In genomic region chr20:35168701-35169409, GRCh38 we compare ENCODE assay signal across 3 cellular contexts. TPM values are rescaled to one million over a fixed set of nuclear protein-coding genes. Genes with fewer than 3 reads are reported as not detected.
"Had no signal": no experiment of that assay in that cellular context is flagged by ENCODE, and none has a peak within 500 bp of the region (broad histone marks: within the 10 kb centered on the region; RNA-seq: fewer than 3 reads in every experiment).

No MANE protein-coding gene starts in this region.

RNA-seq across cellular contexts. Expression of gene PROCR, which starts 3.0 kb away (rescaled TPM):
- total RNA-seq: OCI-LY7 had no signal

RNA-seq across cellular contexts. Expression of gene MMP24, which starts 57.6 kb away (rescaled TPM):
- total RNA-seq: MCF 10A, OCI-LY7, SJCRH30 had no signal
